16 cellular contexts compared by ENCODE assay signal in genomic region chr4:77220841-77221613, GRCh38.
DNase-seq lines count a peak whose midpoint lies in the region; FAIRE-seq and TF ChIP-seq lines count a peak whose summit lies in the region.
"Had no signal": no experiment of that assay in that cellular context is flagged by ENCODE, and none has a peak within 500 bp of the region (broad histone marks: within the 10 kb centered on the region; RNA-seq: fewer than 3 reads in every experiment).

No MANE protein-coding gene starts in this region.

- H3K36me3 ChIP-seq in keratinocyte (ENCODE audit: control insufficient read depth in 2 of 2, extremely low read depth in 1 of 2, insufficient read depth in 2 of 2, low read length in 2 of 2): no peaks in the 10 kb centered on the region
- H3K36me3 ChIP-seq: BE2C had no signal

- H3K9me3 Mint-ChIP-seq in Calu3 (ENCODE audit: low read depth, unreplicated experiment): no peaks in the 10 kb centered on the region
- H3K9me3 Mint-ChIP-seq: activated CD4-positive, alpha-beta memory T cell treated with anti-CD3 and anti-CD28 coated beads for 36 hours had no signal

- H3K9ac ChIP-seq in keratinocyte (ENCODE audit: control insufficient read depth, extremely low read depth, insufficient read depth, low read length): no peak overlapping the region

- H3K27ac ChIP-seq in coronary artery (peak overlapping the region in 1 of 2 donors; percentile 51), keratinocyte (ENCODE audit: control insufficient read depth, insufficient read depth, low read length) (no peak overlapping the region)
- H3K27ac ChIP-seq: HL-60 had no signal

- H3K27me3 Mint-ChIP-seq in Calu3 (ENCODE audit: unreplicated experiment): peaks cover 75% of the 10 kb centered on the region

- no peaks in the 10 kb centered on the region for H3K9me1 ChIP-seq in keratinocyte (ENCODE audit: control insufficient read depth, extremely low read depth, insufficient read depth, low read length)

- no peak overlapping the region for H3K4me2 ChIP-seq in keratinocyte (ENCODE audit: control insufficient read depth, extremely low read depth, insufficient read depth, low read depth, low read length)

- H3K27me3 ChIP-seq in keratinocyte (ENCODE audit: control insufficient read depth, extremely low read depth, insufficient read depth, low read length): no peaks in the 10 kb centered on the region

- dilution Hi-C loops in keratinocyte (cut with MboI; ENCODE audit: extremely low pct_ligation_motif_present, low sequenced_read_pairs): no loop called here

- peak; percentile 52 for FAIRE-seq in keratinocyte (lab: Jason Lieb, UNC)
- no peak for FAIRE-seq in GM19239 (lab: Jason Lieb, UNC)

- no peaks in the 10 kb centered on the region for H3K9me3 ChIP-seq in keratinocyte (ENCODE audit: control insufficient read depth, low read depth, low read length)
- H3K9me3 ChIP-seq: BE2C had no signal

- H3K4me1 Mint-ChIP-seq in Calu3 (ENCODE audit: low read depth, unreplicated experiment): no peaks in the 10 kb centered on the region
- H3K4me1 Mint-ChIP-seq: naive thymus-derived CD4-positive, alpha-beta T cell had no signal

- H2AFZ ChIP-seq in keratinocyte (ENCODE audit: control insufficient read depth, low read length): no peak overlapping the region

- no peak overlapping the region for H3K27ac Mint-ChIP-seq in Calu3 (ENCODE audit: unreplicated experiment)
- H3K27ac Mint-ChIP-seq: activated CD4-positive, alpha-beta memory T cell treated with anti-CD3 and anti-CD28 coated beads for 36 hours; naive thymus-derived CD4-positive, alpha-beta T cell had no signal

- no peaks in the 10 kb centered on the region for H3K36me3 Mint-ChIP-seq in Calu3 (ENCODE audit: insufficient read depth, unreplicated experiment)
- H3K36me3 Mint-ChIP-seq: activated CD4-positive, alpha-beta memory T cell treated with anti-CD3 and anti-CD28 coated beads for 36 hours; naive thymus-derived CD4-positive, alpha-beta T cell had no signal

- DNase-seq in DMS79 (lab: John Stamatoyannopoulos, UW) (peak; percentile 28), NCI-H187 treated with DMSO at 0.1 percent for 48 hours (lab: John Stamatoyannopoulos, UW) (peak; percentile 68), coronary artery (ENCODE audit: low spot score) (peak; percentile 78), keratinocyte (ENCODE audit: low read depth, low spot score) (no peak), inferior parietal cortex (ENCODE audit: extremely low spot score) (no peak), iPS-NIHi7 (ENCODE audit: extremely low spot score) (no peak), Calu3 (no peak), GM19239 (ENCODE audit: insufficient read length, low spot score) (no peak)
- DNase-seq: activated CD4-positive, alpha-beta memory T cell treated with anti-CD3 and anti-CD28 coated beads for 36 hours; BE2C; DMS 273 treated with DMSO at 0.1 percent for 48 hours; effector CD4-positive, alpha-beta T cell; naive thymus-derived CD4-positive, alpha-beta T cell; NCI-H1930; SIG-M5 had no signal

- no peaks in the 10 kb centered on the region for H3K79me2 ChIP-seq in keratinocyte (ENCODE audit: control insufficient read depth, insufficient read depth, low read length)

- H3K4me3 Mint-ChIP-seq in Calu3 (ENCODE audit: low read depth, unreplicated experiment): no peak overlapping the region
- H3K4me3 Mint-ChIP-seq: activated CD4-positive, alpha-beta memory T cell treated with anti-CD3 and anti-CD28 coated beads for 36 hours; naive thymus-derived CD4-positive, alpha-beta T cell had no signal

- no peaks in the 10 kb centered on the region for H4K20me1 ChIP-seq in keratinocyte (ENCODE audit: control insufficient read depth, extremely low read depth, insufficient read depth, low read length)

- BruUV-seq in Calu3 (replicated peaks; lab: Mats Ljungman, UMichigan): no TSS peak

- TF ChIP-seq CTCF in coronary artery (IDR thresholded peaks at IDR 0.05) (no peak), keratinocyte (optimal IDR thresholded peaks at IDR 0.05 in 1 of 3, IDR thresholded peaks at IDR 0.05 in 1 of 3, conservative IDR thresholded peaks at IDR 0.05 in 1 of 3; ENCODE audit: extremely low read depth in 1 of 3, insufficient read depth in 2 of 3, low read length in 3 of 3) (no peak), Calu3 (IDR thresholded peaks at IDR 0.05; ENCODE audit: unreplicated experiment) (no peak)

- H3K4me3 ChIP-seq in coronary artery (no peak overlapping the region), keratinocyte (ENCODE audit: control insufficient read depth in 2 of 3, extremely low read depth in 1 of 3, insufficient read depth in 2 of 3, low read depth in 1 of 3, low read length in 3 of 3) (no peak overlapping the region)

- no peaks in the 10 kb centered on the region for H3K4me1 ChIP-seq in keratinocyte (ENCODE audit: control insufficient read depth, extremely low read depth, insufficient read depth, low read length)
- H3K4me1 ChIP-seq: BE2C had no signal

- CTCF ChIA-PET in Calu3 (lab: Charles Lee): no interaction called here

- intact Hi-C loops in Calu3 (cut with micrococcal nuclease; ENCODE audit: unreplicated experiment): no loop called here

Comparison
In these comparisons a context has a peak if more than half of its experiments do, and no peak if none do; other contexts are left out.
1. DNase-seq: peak in DMS79 (single experiment), NCI-H187 treated with DMSO at 0.1 percent for 48 hours (single experiment) and coronary artery (single experiment); none in keratinocyte (single experiment), inferior parietal cortex (single experiment), iPS-NIHi7 (single experiment), Calu3 (single experiment) and GM19239 (single experiment).